ENCODE assay signal across 12 cellular contexts in genomic region chrX:786441-786881, GRCh38.
DNase-seq lines count a peak whose midpoint lies in the region; TF ChIP-seq lines count a peak whose summit lies in the region.
"Had no signal": no experiment of that assay in that cellular context is flagged by ENCODE, and none has a peak within 500 bp of the region (broad histone marks: within the 10 kb centered on the region; RNA-seq: fewer than 3 reads in every experiment).

No MANE protein-coding gene starts in this region.

- H3K9me3 ChIP-seq in esophagus muscularis mucosa, result no peaks in the 10 kb centered on the region
- H3K9me3 ChIP-seq: BLaER1, Caco-2 had no signal

- no peak overlapping the region for H3K4me3 Mint-ChIP-seq in chondrocyte (ENCODE audit: unreplicated experiment)
- no peak overlapping the region for H3K4me3 Mint-ChIP-seq in osteocyte (ENCODE audit: unreplicated experiment)
- H3K4me3 Mint-ChIP-seq: CD8-positive, alpha-beta memory T cell; IgD-negative memory B cell had no signal

- H3K4me1 ChIP-seq in esophagus muscularis mucosa, result no peaks in the 10 kb centered on the region
- H3K4me1 ChIP-seq: Caco-2 had no signal

- peaks cover 0 to 42% (median 6%) of the 10 kb centered on the region in 4 donors for H3K27me3 ChIP-seq in esophagus muscularis mucosa
- H3K27me3 ChIP-seq: BLaER1 had no signal

- H3K4me1 Mint-ChIP-seq in chondrocyte (ENCODE audit: low read depth), result peaks cover 3% of the 10 kb centered on the region
- no peaks in the 10 kb centered on the region for H3K4me1 Mint-ChIP-seq in osteocyte (ENCODE audit: unreplicated experiment)
- H3K4me1 Mint-ChIP-seq: CD8-positive, alpha-beta memory T cell; IgD-negative memory B cell had no signal

- H3K9me3 Mint-ChIP-seq in chondrocyte (ENCODE audit: low read depth) (no peaks in the 10 kb centered on the region), osteocyte (ENCODE audit: unreplicated experiment) (no peaks in the 10 kb centered on the region)

- peaks cover 21% of the 10 kb centered on the region for H3K27me3 Mint-ChIP-seq in chondrocyte (ENCODE audit: low read depth)
- H3K27me3 Mint-ChIP-seq in osteocyte (ENCODE audit: unreplicated experiment), result peaks cover 8% of the 10 kb centered on the region

- H3K27ac Mint-ChIP-seq in chondrocyte (ENCODE audit: unreplicated experiment) (no peak overlapping the region), osteocyte (ENCODE audit: unreplicated experiment) (no peak overlapping the region)
- H3K27ac Mint-ChIP-seq: CD8-positive, alpha-beta memory T cell; IgD-negative memory B cell had no signal

- TF ChIP-seq CTCF in chondrocyte (IDR thresholded peaks at IDR 0.05) (no peak), esophagus muscularis mucosa (IDR thresholded peaks at IDR 0.05) (no peak), osteocyte (IDR thresholded peaks at IDR 0.05) (no peak)

- intact Hi-C loops in esophagus muscularis mucosa (cut with DNase I), result no loop called here

- TF ChIP-seq POLR2A in esophagus muscularis mucosa (IDR thresholded peaks at IDR 0.05; ENCODE audit: low read depth), result no peak

- no peaks in the 10 kb centered on the region for H3K36me3 ChIP-seq in esophagus muscularis mucosa
- H3K36me3 ChIP-seq: BLaER1 had no signal

- H3K4me3 ChIP-seq in esophagus muscularis mucosa, result no peak overlapping the region
- H3K4me3 ChIP-seq: BLaER1 had no signal

- no peak overlapping the region for H3K27ac ChIP-seq in esophagus muscularis mucosa (replicated peaks in 1 of 4)
- H3K27ac ChIP-seq: BLaER1 had no signal

- DNase-seq in chondrocyte (ENCODE audit: low spot score) (peak; percentile 35), esophagus muscularis mucosa (ENCODE audit: extremely low spot score) (peak; percentile 77), osteocyte (ENCODE audit: extremely low spot score, unreplicated experiment) (peak; percentile 60), AG08395 (ENCODE audit: low spot score) (no peak), NCI-H187 (lab: John Stamatoyannopoulos, UW) (no peak), NCI-H446 treated with DMSO at 0.1 percent for 48 hours (lab: John Stamatoyannopoulos, UW) (no peak)
- DNase-seq: AML-193; Caco-2; CD8-positive, alpha-beta memory T cell; DMS53 had no signal

- H3K36me3 Mint-ChIP-seq in chondrocyte (ENCODE audit: low read depth) (peaks cover under 1% of the 10 kb centered on the region), osteocyte (ENCODE audit: unreplicated experiment) (no peaks in the 10 kb centered on the region)
- H3K36me3 Mint-ChIP-seq: CD8-positive, alpha-beta memory T cell; IgD-negative memory B cell had no signal

- TF ChIP-seq EP300 in esophagus muscularis mucosa (IDR thresholded peaks at IDR 0.05), result no peak

- 69% methylated on average over 6 of the region's 6 CpGs for WGBS in esophagus muscularis mucosa

Comparison
In these comparisons a context has a peak if more than half of its experiments do, and no peak if none do; other contexts are left out.
1. DNase-seq: peak in chondrocyte (single experiment), esophagus muscularis mucosa (single experiment) and osteocyte (single experiment); none in AG08395 (single experiment), NCI-H187 (0 of 2) and NCI-H446 treated with DMSO at 0.1 percent for 48 hours (single experiment).